ENCODE assay signal across 22 cellular contexts in the genomic region with DNA sequence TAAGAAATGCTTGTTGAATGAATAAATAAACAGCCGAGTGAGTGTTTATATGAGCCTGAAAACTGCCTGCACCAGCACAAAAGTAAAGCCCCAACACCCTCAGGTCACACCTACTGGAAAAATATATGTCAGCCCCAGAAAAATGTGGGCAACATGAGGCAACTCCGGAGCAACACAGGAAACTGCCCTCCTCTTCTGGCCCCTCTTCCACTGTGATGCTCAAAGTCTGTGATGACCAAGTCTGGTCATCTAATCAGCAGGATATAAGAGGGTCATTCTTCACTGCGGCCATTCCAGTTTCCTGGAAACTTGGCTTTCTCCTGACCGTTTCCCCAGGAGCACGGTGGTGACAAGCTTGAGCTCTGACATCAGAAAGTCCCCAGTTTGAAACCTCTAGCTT.
"Had no signal": no experiment of that assay in that cellular context is flagged by ENCODE, and none has a peak within 500 bp of the region (broad histone marks: within the 10 kb centered on the region; RNA-seq: fewer than 3 reads in every experiment).

No MANE protein-coding gene starts in this region.

- H3K9me3 ChIP-seq: gastroesophageal sphincter, right atrium auricular region, thoracic aorta, uterus had no signal

- H3K27me3 ChIP-seq: gastroesophageal sphincter, neural progenitor cell, right atrium auricular region, uterus had no signal

- H2AFZ ChIP-seq: neural progenitor cell had no signal

- H3K4me1 ChIP-seq: uterus had no signal

- ATAC-seq: activated CD4-positive, CD25-positive, alpha-beta regulatory T cell treated with anti-CD3 and anti-CD28 coated beads, Interleukin-2, amount 50 U/mL, for 24 hours; activated naive CD8-positive, alpha-beta T cell treated with anti-CD3 and anti-CD28 coated beads, Interleukin-2, amount 50 U/mL, for 24 hours; gastroesophageal sphincter; left ventricle myocardium superior had no signal

- H3K4me2 ChIP-seq: neural progenitor cell had no signal

- H3K36me3 ChIP-seq: gastroesophageal sphincter, neural progenitor cell, right atrium auricular region, thoracic aorta, uterus had no signal

- DNase-seq: activated CD4-positive, alpha-beta T cell treated with anti-CD3 and anti-CD28 coated beads, Interleukin-2, amount 10 ng/mL, durations not matched to agents 7 days and 5 days; activated CD8-positive, alpha-beta memory T cell treated with anti-CD3 and anti-CD28 coated beads for 24 hours; activated naive CD8-positive, alpha-beta T cell treated with anti-CD3 and anti-CD28 coated beads, Interleukin-2, amount 50 U/mL, for 24 hours; central memory CD4-positive, alpha-beta T cell; hippocampal formation; left cardiac atrium; left ventricle myocardium superior; naive thymus-derived CD4-positive, alpha-beta T cell; occipital lobe; stimulated activated CD4-positive, alpha-beta T cell treated with anti-CD3 and anti-CD28 coated beads, Interleukin-15, amount 100 ng/mL, for 24 hours; stimulated activated naive CD4-positive, alpha-beta T cell treated with Interleukin-2 at 50 U/mL for 16 hours; trophoblast cell; uterus had no signal

- H3K9ac ChIP-seq: neural progenitor cell had no signal

- FAIRE-seq: endometrium, keratinocyte had no signal

- H3K4me3 ChIP-seq: gastroesophageal sphincter, neural progenitor cell, right atrium auricular region, thoracic aorta, uterus had no signal

- H3K27ac ChIP-seq: epithelial cell of prostate, gastroesophageal sphincter, neural progenitor cell, right atrium auricular region, thoracic aorta, uterus, VCaP had no signal
